Comparison of ENCODE assay signal across 25 cellular contexts in the genomic region with DNA sequence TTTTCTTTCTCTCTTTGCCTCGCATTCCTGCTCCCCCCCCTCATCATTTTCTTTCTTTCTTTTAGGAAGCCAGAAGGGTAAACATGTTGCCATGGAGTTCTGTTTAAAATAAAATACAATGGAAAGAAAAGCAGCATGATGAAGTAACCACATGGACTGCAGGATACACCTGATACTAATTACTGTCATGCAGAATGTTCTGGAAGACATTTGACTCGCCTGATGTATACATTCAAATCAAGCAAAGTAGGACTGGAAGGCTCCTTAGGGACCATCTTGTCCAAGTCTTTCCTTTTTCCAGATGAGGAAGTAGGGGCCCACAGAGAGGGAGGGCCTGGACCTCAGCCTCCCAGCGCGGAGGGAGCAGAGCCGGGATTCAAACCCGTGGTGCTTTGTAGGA. TPM values are rescaled to one million over a fixed set of nuclear protein-coding genes. Genes with fewer than 3 reads are reported as not detected.
A peak's percentile ranks its signal among the peaks of the same experiment; 100 is the strongest.
DNase-seq lines count a peak whose midpoint lies in the region; FAIRE-seq and TF ChIP-seq lines count a peak whose summit lies in the region.
"Had no signal": no experiment of that assay in that cellular context is flagged by ENCODE, and none has a peak within 500 bp of the region (broad histone marks: within the 10 kb centered on the region; RNA-seq: fewer than 3 reads in every experiment).

No MANE protein-coding gene starts in this region.

- H3K36me3 ChIP-seq in endothelial cell of umbilical vein (ENCODE audit: control insufficient read depth in 2 of 2, extremely low read depth in 1 of 2, insufficient read depth in 2 of 2, low read length in 2 of 2) (no peaks in the 10 kb centered on the region), esophagus muscularis mucosa (no peaks in the 10 kb centered on the region)
- H3K36me3 ChIP-seq: BLaER1 treated with 17β-estradiol and CSF1 and Interleukin-3, amounts not matched to agents 10 nM and 100 nM; HAP-1 had no signal

- no peaks in the 10 kb centered on the region for H3K9me1 ChIP-seq in endothelial cell of umbilical vein (replicated peaks; ENCODE audit: control insufficient read depth, extremely low read depth, insufficient read depth, low read length)

- H3K27me3 ChIP-seq in endothelial cell of umbilical vein (ENCODE audit: control insufficient read depth in 2 of 2, insufficient read depth in 2 of 2, low read length in 2 of 2) (peaks cover 0 to 4% of the 10 kb centered on the region in 2 experiments), esophagus muscularis mucosa (peaks cover 0 to 50% (median 18%) of the 10 kb centered on the region in 4 donors)
- H3K27me3 ChIP-seq: BLaER1 treated with 17β-estradiol and CSF1 and Interleukin-3, amounts not matched to agents 10 nM and 100 nM; SJSA1 had no signal

- H3K36me3 Mint-ChIP-seq in mesothelial cell of epicardium (peaks cover 4% of the 10 kb centered on the region), type B pancreatic cell (no peaks in the 10 kb centered on the region)
- H3K36me3 Mint-ChIP-seq: CD8-positive, alpha-beta T cell had no signal

- POLR2A ChIA-PET in endothelial cell of umbilical vein (lab: Charles Lee), result no interaction called here

- no peak for TF ChIP-seq EP300 in esophagus muscularis mucosa (IDR thresholded peaks at IDR 0.05)

- no peak for FAIRE-seq in endothelial cell of umbilical vein (lab: Jason Lieb, UNC)
- FAIRE-seq: GM12891 had no signal

- CTCF ChIA-PET in endothelial cell of umbilical vein (lab: Charles Lee), result interaction anchor here (1.6 kb wide), 1 partner anchor 113 kb away, joined by 3 read pairs; no protein-coding TSS in a partner anchor

- dilution Hi-C loops in endothelial cell of umbilical vein (cut with MboI; ENCODE audit: extremely low pct_ligation_motif_present, low sequenced_read_pairs), result no loop called here

- no TSS peak for BruUV-seq in endothelial cell of umbilical vein (replicated peaks; lab: Mats Ljungman, UMichigan)

- H3K27me3 Mint-ChIP-seq in mesothelial cell of epicardium (ENCODE audit: low read depth) (no peaks in the 10 kb centered on the region), type B pancreatic cell (no peaks in the 10 kb centered on the region)

- TF ChIP-seq CTCF in endothelial cell of umbilical vein (IDR thresholded peaks at IDR 0.05; ENCODE audit: extremely low read depth in 1 of 2, insufficient read depth in 1 of 2, low read depth in 1 of 2, low read length in 2 of 2) (no peak), mesothelial cell of epicardium (IDR thresholded peaks at IDR 0.05; ENCODE audit: unreplicated experiment) (no peak), type B pancreatic cell (conservative IDR thresholded peaks at IDR 0.05) (no peak), esophagus muscularis mucosa (IDR thresholded peaks at IDR 0.05) (no peak)

- H3K27ac ChIP-seq in endothelial cell of umbilical vein (ENCODE audit: insufficient read depth, low read depth, low read length) (no peak overlapping the region), esophagus muscularis mucosa (replicated peaks in 1 of 4) (no peak overlapping the region)
- H3K27ac ChIP-seq: 22Rv1; BLaER1 treated with 17β-estradiol and CSF1 and Interleukin-3, amounts not matched to agents 10 nM and 100 nM; SJSA1 had no signal

- H3K9me3 Mint-ChIP-seq in mesothelial cell of epicardium (peaks cover 4% of the 10 kb centered on the region), type B pancreatic cell (no peaks in the 10 kb centered on the region)
- H3K9me3 Mint-ChIP-seq: CD8-positive, alpha-beta T cell had no signal

- H3K27ac Mint-ChIP-seq in mesothelial cell of epicardium (peak overlapping the region; percentile 92), type B pancreatic cell (peak overlapping the region; percentile 76)
- H3K27ac Mint-ChIP-seq: CD8-positive, alpha-beta T cell had no signal

- H2AFZ ChIP-seq in endothelial cell of umbilical vein (ENCODE audit: low read depth, low read length), result no peak overlapping the region

- DNase-seq in NCI-H2171 treated with DMSO at 0.1 percent for 48 hours (lab: John Stamatoyannopoulos, UW), result peak; percentile 48
- no peak for DNase-seq in NCI-H2171 (lab: John Stamatoyannopoulos, UW)
- peak; percentile 26 for DNase-seq in endothelial cell of umbilical vein (ENCODE audit: low read depth, low spot score)
- DNase-seq in mesothelial cell of epicardium (ENCODE audit: low spot score in 2 of 2, unreplicated experiment in 2 of 2), result no peak
- DNase-seq in type B pancreatic cell (ENCODE audit: extremely low spot score, unreplicated experiment), result no peak
- no peak for DNase-seq in EL
- no peak for DNase-seq in cardiac septum (ENCODE audit: low spot score)
- no peak for DNase-seq in esophagus muscularis mucosa (ENCODE audit: extremely low spot score)
- DNase-seq: ACHN; CD8-positive, alpha-beta T cell; DND-41; KG1; NCI-H1092; NCI-H1436; NCI-H187 treated with DMSO at 0.1 percent for 48 hours; NCI-H226; NCI-H510A treated with DMSO at 0.1 percent for 48 hours; NCI-H748 treated with DMSO at 0.1 percent for 48 hours; NK-92 treated with Interleukin-12 subunit alpha and Interleukin-12 subunit beta, amount 100 ng/mL, for 24 hours had no signal

- WGBS in esophagus muscularis mucosa, result 86% methylated on average over 6 of the region's 6 CpGs

- no peak overlapping the region for H3K4me3 ChIP-seq in endothelial cell of umbilical vein (replicated peaks in 1 of 3; ENCODE audit: insufficient read depth in 1 of 3, low read depth in 1 of 3, low read length in 3 of 3)
- no peak overlapping the region for H3K4me3 ChIP-seq in esophagus muscularis mucosa
- H3K4me3 ChIP-seq: BLaER1 treated with 17β-estradiol and CSF1 and Interleukin-3, amounts not matched to agents 10 nM and 100 nM; HAP-1; SJSA1 had no signal

- TF ChIP-seq POLR2A in endothelial cell of umbilical vein (IDR thresholded peaks at IDR 0.05; ENCODE audit: low read depth, low read length), result no peak
- no peak for TF ChIP-seq POLR2A in esophagus muscularis mucosa (IDR thresholded peaks at IDR 0.05; ENCODE audit: low read depth)

- H3K9me3 ChIP-seq in endothelial cell of umbilical vein (replicated peaks; ENCODE audit: control insufficient read depth, insufficient read depth, low read length) (no peaks in the 10 kb centered on the region), esophagus muscularis mucosa (peaks cover 0 to 13% (median 4%) of the 10 kb centered on the region in 4 donors)
- H3K9me3 ChIP-seq: SJSA1 had no signal

- no peak overlapping the region for H3K9ac ChIP-seq in endothelial cell of umbilical vein (replicated peaks; ENCODE audit: extremely low read depth, insufficient read depth, low read length)
- H3K9ac ChIP-seq: BLaER1 treated with 17β-estradiol and CSF1 and Interleukin-3, amounts not matched to agents 10 nM and 100 nM had no signal

- H3K4me2 ChIP-seq in endothelial cell of umbilical vein (ENCODE audit: insufficient read depth, low read length), result no peak overlapping the region

- H3K4me1 Mint-ChIP-seq in mesothelial cell of epicardium, result peaks cover 47% of the 10 kb centered on the region
- peaks cover 28% of the 10 kb centered on the region for H3K4me1 Mint-ChIP-seq in type B pancreatic cell (ENCODE audit: unreplicated experiment)

- H3K4me1 ChIP-seq in endothelial cell of umbilical vein (ENCODE audit: control insufficient read depth, extremely low read depth, insufficient read depth, low read length) (no peaks in the 10 kb centered on the region), esophagus muscularis mucosa (peaks cover 0 to 12% (median 0%) of the 10 kb centered on the region in 4 donors)

- intact Hi-C loops in endothelial cell of umbilical vein (cut with micrococcal nuclease), result no loop called here
- intact Hi-C loops in cardiac septum (cut with DNase I), result no loop called here
- intact Hi-C loops in esophagus muscularis mucosa (cut with DNase I), result no loop called here

- no peaks in the 10 kb centered on the region for H4K20me1 ChIP-seq in endothelial cell of umbilical vein (replicated peaks; ENCODE audit: control insufficient read depth, extremely low read depth, insufficient read depth, low read length)
- H4K20me1 ChIP-seq: BLaER1 treated with 17β-estradiol and CSF1 and Interleukin-3, amounts not matched to agents 10 nM and 100 nM had no signal

- H3K4me3 Mint-ChIP-seq in mesothelial cell of epicardium (peak overlapping the region; percentile 24), type B pancreatic cell (no peak overlapping the region)
- H3K4me3 Mint-ChIP-seq: CD8-positive, alpha-beta T cell had no signal

- peaks cover 21% of the 10 kb centered on the region for H3K79me2 ChIP-seq in endothelial cell of umbilical vein (ENCODE audit: control insufficient read depth, insufficient read depth, low read length)

TF ChIP-seq in endothelial cell of umbilical vein, 7 proteins besides CTCF, POLR2A, EP300 and RAD21:
- no peak for TF ChIP-seq EZH2 (IDR thresholded peaks at IDR 0.05; ENCODE audit: borderline replicate concordance, low read depth, low read length, severe bottlenecking)
- TF ChIP-seq POLR2AphosphoS5 (IDR thresholded peaks at IDR 0.05; ENCODE audit: insufficient read depth, low read depth, low read length), result no peak
- TF ChIP-seq, protein P1, sequence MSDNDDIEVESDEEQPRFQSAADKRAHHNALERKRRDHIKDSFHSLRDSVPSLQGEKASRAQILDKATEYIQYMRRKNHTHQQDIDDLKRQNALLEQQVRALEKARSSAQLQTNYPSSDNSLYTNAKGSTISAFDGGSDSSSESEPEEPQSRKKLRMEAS (IDR thresholded peaks at IDR 0.05; ENCODE audit: insufficient read depth, insufficient read length), result no peak
- TF ChIP-seq MYC (IDR thresholded peaks at IDR 0.05; ENCODE audit: low read depth, low read length), result no peak
- TF ChIP-seq JUN (IDR thresholded peaks at IDR 0.05; ENCODE audit: borderline replicate concordance, insufficient read depth, insufficient read length, low read depth), result no peak
- TF ChIP-seq GATA2 (IDR thresholded peaks at IDR 0.05; ENCODE audit: insufficient read depth, insufficient read length, low read depth, low read length), result no peak
- no peak for TF ChIP-seq FOS (IDR thresholded peaks at IDR 0.05; ENCODE audit: borderline replicate concordance, insufficient read depth, low read length)

RNA-seq across cellular contexts. Expression of gene MEG3, which starts 2.4 kb away (rescaled TPM):
- 227 and 508 TPM in 2 replicates for total RNA-seq in endothelial cell of umbilical vein
- 378 and 436 TPM in 2 replicates for polyA plus RNA-seq in endothelial cell of umbilical vein
- 28.6 and 84.8 TPM in 2 replicates for polyA plus RNA-seq in endothelial cell of umbilical vein (2011; cell fraction: cytosol; rRNA removed)
- 2,750 and 2,919 TPM in 2 replicates for polyA plus RNA-seq in endothelial cell of umbilical vein (2011; cell fraction: nucleus; rRNA removed)
- polyA plus RNA-seq in endothelial cell of umbilical vein (2012), result 270 and 402 TPM in 2 replicates
- polyA minus RNA-seq in endothelial cell of umbilical vein, result 270 and 297 TPM in 2 replicates
- not detected for polyA minus RNA-seq in endothelial cell of umbilical vein (2011; cell fraction: cytosol; rRNA and poly(A)+ RNA removed)
- polyA minus RNA-seq in endothelial cell of umbilical vein (2011; cell fraction: nucleus; rRNA and poly(A)+ RNA removed), result 362 and 404 TPM in 2 replicates
- 0.18 TPM in 1 of 3 replicates, not detected in the others for total RNA-seq in mesothelial cell of epicardium
- 0.68 and 0.74 TPM in 2 replicates for total RNA-seq in type B pancreatic cell (ENCODE audit: low replicate concordance)
- total RNA-seq in cardiac septum, result 25.4 TPM
- total RNA-seq in esophagus muscularis mucosa, result 10 to 100 TPM in 3 of 4 donors, 1 to 10 TPM in 1; 9.4 to 53.2 (median 22.1) TPM
- total RNA-seq: CD8-positive, alpha-beta T cell; HT1080 had no signal

Comparison
In these comparisons a context has a peak if more than half of its experiments do, and no peak if none do; other contexts are left out.
1. DNase-seq: peak in NCI-H2171 treated with DMSO at 0.1 percent for 48 hours (single experiment) and endothelial cell of umbilical vein (single experiment); none in NCI-H2171 (single experiment), mesothelial cell of epicardium (0 of 2), type B pancreatic cell (single experiment), EL (single experiment), cardiac septum (single experiment) and esophagus muscularis mucosa (single experiment).